In the genomic region with DNA sequence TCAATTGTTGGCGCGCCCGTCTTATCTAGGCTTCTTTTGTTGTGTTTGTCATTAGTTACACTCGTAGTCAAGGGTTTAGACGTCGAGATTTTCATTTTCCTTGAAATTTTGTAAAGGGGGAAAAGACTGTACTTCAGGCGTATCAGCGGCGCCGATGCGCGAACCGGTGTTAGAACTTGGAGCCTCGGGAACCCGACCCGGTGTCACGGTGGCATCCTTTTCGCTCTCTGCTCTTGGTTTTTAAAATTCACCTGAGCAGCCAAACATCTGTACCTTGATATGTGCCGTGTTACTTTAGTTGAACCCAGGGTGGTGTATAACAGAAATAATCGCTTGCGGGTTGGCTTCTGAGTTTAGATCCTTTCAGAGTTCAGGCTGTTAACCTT, we compare ENCODE assay signal across 8 cellular contexts. TPM values are rescaled to one million over a fixed set of nuclear protein-coding genes. Genes with fewer than 3 reads are reported as not detected.
DNase-seq lines count a peak whose midpoint lies in the region; ATAC-seq and TF ChIP-seq lines count a peak whose summit lies in the region.

No MANE protein-coding gene starts in this region.

- H3K4me1 ChIP-seq in psoas muscle, result peaks cover 10% of the 10 kb centered on the region

- WGBS in psoas muscle, 3 donors, result 2 to 3% (median 3%) methylated on average over 21 of the region's 21 CpGs

- no peak for ATAC-seq in psoas muscle
- ATAC-seq in HG03159 (IDR thresholded peaks at IDR 0.05; ENCODE audit: unreplicated experiment), result no peak
- no peak for ATAC-seq in GM21786 (IDR thresholded peaks at IDR 0.05; ENCODE audit: unreplicated experiment)
- no peak for ATAC-seq in HG02623 (IDR thresholded peaks at IDR 0.05; ENCODE audit: unreplicated experiment)
- ATAC-seq in HG03045 (IDR thresholded peaks at IDR 0.05; ENCODE audit: unreplicated experiment), result no peak

- CTCF ChIA-PET in RWPE1 (lab: Yijun Ruan, JAX), result no interaction called here

- peaks cover 10% of the 10 kb centered on the region for H3K36me3 ChIP-seq in GM06990 (ENCODE audit: control insufficient read depth, insufficient read depth, low read length)
- peaks cover 0 to 32% of the 10 kb centered on the region in 2 donors for H3K36me3 ChIP-seq in psoas muscle (ENCODE audit: insufficient read depth in 1 of 2, low read depth in 1 of 2)

- peak overlapping the region; percentile 83 for H3K27ac ChIP-seq in RWPE1
- peak overlapping the region; percentile 52 for H3K27ac ChIP-seq in epithelial cell of prostate
- H3K27ac ChIP-seq in psoas muscle, result peak overlapping the region; percentile 93

- DNase-seq in GM06990 (ENCODE audit: extremely low read depth, insufficient read length), result no peak
- no peak for DNase-seq in RWPE1 (ENCODE audit: low spot score)
- DNase-seq in epithelial cell of prostate (ENCODE audit: low read depth, low spot score), result no peak
- DNase-seq in psoas muscle, result no peak

- peak overlapping the region; percentile 76 for H3K4me3 ChIP-seq in GM06990 (replicated peaks; ENCODE audit: low read depth, low read length)
- peak overlapping the region; percentile 96 for H3K4me3 ChIP-seq in psoas muscle

- POLR2A ChIA-PET in RWPE1 (lab: Yijun Ruan, JAX; ENCODE audit: low non-redundant PET), result no interaction called here

- intact Hi-C loops in psoas muscle (cut with DNase I), result loop anchor here (5.0 kb wide), 1 partner anchor 52 kb away; a partner anchor contains a TSS

- H3K27me3 ChIP-seq in GM06990 (replicated peaks; ENCODE audit: control insufficient read depth, insufficient read depth, low read length) (no peaks in the 10 kb centered on the region), psoas muscle (ENCODE audit: insufficient read depth in 3 of 3, low read length in 2 of 3) (no peaks in the 10 kb centered on the region)

- TF ChIP-seq CTCF in GM06990 (IDR thresholded peaks at IDR 0.05; ENCODE audit: insufficient read depth, low read length, poor library complexity, severe bottlenecking) (no peak), RWPE1 (conservative IDR thresholded peaks at IDR 0.05; ENCODE audit: low read depth) (no peak), psoas muscle (IDR thresholded peaks at IDR 0.05) (no peak)

- no peaks in the 10 kb centered on the region for H3K9me3 ChIP-seq in psoas muscle

RNA-seq across cellular contexts. Expression of a gene that starts 0.6 kb away (rescaled TPM):
- total RNA-seq in psoas muscle, result 10 to 100 TPM; 13.8 to 20.1 (median 16.4) TPM
- 10 to 100 TPM; 19.3 to 33.9 (median 20.1) TPM for polyA plus RNA-seq in psoas muscle

RNA-seq across cellular contexts. Expression of a gene that starts 50.9 kb away (rescaled TPM):
- 100 to 1,000 TPM in 1 of 4 donors, 10 to 100 TPM in 3; 78.6 to 116 (median 89.1) TPM for total RNA-seq in psoas muscle
- 10 to 100 TPM; 59.6 to 89.9 (median 87.9) TPM for polyA plus RNA-seq in psoas muscle
